Comparison of ENCODE assay signal across 1 cellular context in genomic region chr10:5442056-5442989, GRCh38.
TF ChIP-seq lines count a peak whose summit lies in the region.

No MANE protein-coding gene starts in this region.

TF ChIP-seq in HepG2, 621 proteins besides CTCF, POLR2A, EP300 and RAD21:
- TF ChIP-seq SMC3 (IDR thresholded peaks at IDR 0.05; ENCODE audit: low read length) (peak; percentile 84), ZMYM3 (CRISPR knock-in tag; IDR thresholded peaks at IDR 0.05) (no peak), POLR2G (IDR thresholded peaks at IDR 0.05; ENCODE audit: low read depth, low read length) (no peak), ZNF883 (CRISPR knock-in tag; IDR thresholded peaks at IDR 0.05; ENCODE audit: not compliant biosample characterization) (no peak), RORA (CRISPR knock-in tag; IDR thresholded peaks at IDR 0.05) (0 out of 2 replicates have a peak, but pooled peaks have one; percentile 37), ZNF484 (CRISPR knock-in tag; IDR thresholded peaks at IDR 0.05; ENCODE audit: borderline replicate concordance, low read depth) (no peak), ETV6 (CRISPR knock-in tag; conservative IDR thresholded peaks at IDR 0.05) (no peak), HIVEP1 (CRISPR knock-in tag; IDR thresholded peaks at IDR 0.05) (no peak), CEBPB (IDR thresholded peaks at IDR 0.05; ENCODE audit: borderline replicate concordance, low read depth, low read length) (peak; percentile 76), ZNF792 (CRISPR knock-in tag; IDR thresholded peaks at IDR 0.05) (no peak), GATAD2A (CRISPR knock-in tag; IDR thresholded peaks at IDR 0.05) (peak; percentile 41; the same call in 1 of the 2 replicates), STAG1 (CRISPR knock-in tag; IDR thresholded peaks at IDR 0.05) (peak; percentile 87), RXRB (CRISPR knock-in tag; IDR thresholded peaks at IDR 0.05; ENCODE audit: borderline replicate concordance) (peak; percentile 11; the same call in 1 of the 2 replicates), ZFAT (CRISPR knock-in tag; conservative IDR thresholded peaks at IDR 0.05) (no peak), AGO1 (IDR thresholded peaks at IDR 0.05; ENCODE audit: low read depth, low read length, poor library complexity, severe bottlenecking) (no peak), CEBPG (CRISPR knock-in tag; IDR thresholded peaks at IDR 0.05) (peak; percentile 71), FOXA1 (IDR thresholded peaks at IDR 0.05) (no peak), FOXA1 (CRISPR knock-in tag; IDR thresholded peaks at IDR 0.05) (0 out of 2 replicates have a peak, but pooled peaks have one; percentile 13)
